ENCODE assay signal across 18 cellular contexts in genomic region chr15:38320181-38320580, GRCh38.
"Had no signal": no experiment of that assay in that cellular context is flagged by ENCODE, and none has a peak within 500 bp of the region (broad histone marks: within the 10 kb centered on the region; RNA-seq: fewer than 3 reads in every experiment).

No MANE protein-coding gene starts in this region.

- ATAC-seq: mucosa of descending colon; stimulated activated naive CD8-positive, alpha-beta T cell treated with anti-CD3 and anti-CD28 coated beads, Interleukin-15, Interleukin-2, amounts not matched to agents 100 U/mL and 50 U/mL, for 24 hours had no signal

- H3K4me3 ChIP-seq: adrenal gland, cardiac muscle cell, dorsolateral prefrontal cortex, mucosa of descending colon, prostate gland, right atrium auricular region, skin epidermis, tibial artery had no signal

- DNase-seq: activated CD4-positive, alpha-beta T cell treated with anti-CD3 and anti-CD28 coated beads, Interleukin-2, amount 50 U/mL, for 1 hour; activated CD4-positive, CD25-positive, alpha-beta regulatory T cell treated with anti-CD3 and anti-CD28 coated beads, Interleukin-2, amount 50 U/mL, for 72 hours; activated gamma-delta T cell; adrenal gland; dorsolateral prefrontal cortex; immature natural killer cell; mesenchymal stem cell; mucosa of descending colon; naive B cell; stimulated activated naive CD8-positive, alpha-beta T cell treated with anti-CD3 and anti-CD28 coated beads, Interleukin-15, Interleukin-2, amounts not matched to agents 100 U/mL and 50 U/mL, for 24 hours; substantia nigra; T-helper 1 cell; T1000; tibial artery had no signal
